ENCODE assay signal across 8 cellular contexts in genomic region chr5:6766558-6767191, GRCh38. TPM values are rescaled to one million over a fixed set of nuclear protein-coding genes. Genes with fewer than 3 reads are reported as not detected.
DNase-seq lines count a peak whose midpoint lies in the region; ATAC-seq and TF ChIP-seq lines count a peak whose summit lies in the region.

No MANE protein-coding gene starts in this region.

- no peaks in the 10 kb centered on the region for H3K36me3 ChIP-seq in prostate gland

- peak; percentile 81 for ATAC-seq in activated CD8-positive, alpha-beta T cell treated with anti-CD3 and anti-CD28 coated beads for 36 hours
- ATAC-seq in GM21526 (IDR thresholded peaks at IDR 0.05; ENCODE audit: low FRiP score, unreplicated experiment) (no peak), HG03342 (IDR thresholded peaks at IDR 0.05; ENCODE audit: unreplicated experiment) (no peak)

- 35% methylated on average over 13 of the region's 15 CpGs for WGBS in prostate gland

- intact Hi-C loops in CD14-positive monocyte (cut with micrococcal nuclease): loop anchor here (5.0 to 10.0 kb wide), 3 partner anchors 71 to 1048 kb away; no protein-coding TSS in a partner anchor
- intact Hi-C loops in activated CD8-positive, alpha-beta T cell treated with anti-CD3 and anti-CD28 coated beads for 36 hours (cut with micrococcal nuclease): no loop called here
- intact Hi-C loops in prostate gland (cut with DNase I): loop anchor here (10.0 kb wide), 2 partner anchors 978 to 1088 kb away; partner anchors contain the start of gene CFAP90

- H3K9me3 Mint-ChIP-seq in CD14-positive monocyte (peaks cover 0 to 2% (median 0%) of the 10 kb centered on the region in 7 donors), HFFc6 (no peaks in the 10 kb centered on the region)
- no peaks in the 10 kb centered on the region for H3K9me3 Mint-ChIP-seq in activated CD8-positive, alpha-beta T cell treated with anti-CD3 and anti-CD28 coated beads for 36 hours

- POLR2A ChIA-PET in activated CD8-positive, alpha-beta T cell treated with anti-CD3 and anti-CD28 coated beads for 36 hours (lab: Charles Lee): interaction anchor here (1.1 kb wide), 1 partner anchor 18 kb away, joined by 3 read pairs; no protein-coding TSS in a partner anchor

- DNase-seq in CD14-positive monocyte (ENCODE audit: low spot score) (peak; percentile 98), HFFc6 (peak; percentile 63), NCI-H345 (lab: John Stamatoyannopoulos, UW) (peak; percentile 93), fibroblast of pulmonary artery (ENCODE audit: low read depth) (peak; percentile 51), prostate gland (ENCODE audit: low spot score) (peak; percentile 88)
- DNase-seq in activated CD8-positive, alpha-beta T cell treated with anti-CD3 and anti-CD28 coated beads for 36 hours: peak; percentile 76

- TF ChIP-seq CTCF in CD14-positive monocyte (IDR thresholded peaks at IDR 0.05) (no peak), HFFc6 (IDR thresholded peaks at IDR 0.05) (no peak), fibroblast of pulmonary artery (IDR thresholded peaks at IDR 0.05; ENCODE audit: low read length, missing control alignments) (no peak), prostate gland (IDR thresholded peaks at IDR 0.05) (no peak)
- TF ChIP-seq CTCF in activated CD8-positive, alpha-beta T cell treated with anti-CD3 and anti-CD28 coated beads for 36 hours (IDR thresholded peaks at IDR 0.05): no peak

- H3K27me3 ChIP-seq in prostate gland (replicated peaks; ENCODE audit: insufficient read depth): no peaks in the 10 kb centered on the region

- CTCF ChIA-PET in activated CD8-positive, alpha-beta T cell treated with anti-CD3 and anti-CD28 coated beads for 36 hours (lab: Charles Lee): interaction anchor here (0.6 to 1.2 kb wide), 11 partner anchors 8 to 988 kb away, joined by 3 to 7 read pairs (median 3); no protein-coding TSS in a partner anchor

- TF ChIP-seq POLR2A in prostate gland (IDR thresholded peaks at IDR 0.05): no peak

- H3K27ac Mint-ChIP-seq in CD14-positive monocyte (peak overlapping the region; percentile 90 to 97 (median 94)), HFFc6 (peak overlapping the region; percentile 26; the same call in 1 of the 2 replicates)
- no peak overlapping the region for H3K27ac Mint-ChIP-seq in activated CD8-positive, alpha-beta T cell treated with anti-CD3 and anti-CD28 coated beads for 36 hours

- peak overlapping the region in 1 of 2 donors; percentile 34 for H3K27ac ChIP-seq in prostate gland

- H3K36me3 Mint-ChIP-seq in CD14-positive monocyte: peaks cover 0 to 2% of the 10 kb centered on the region in 2 donors
- no peaks in the 10 kb centered on the region for H3K36me3 Mint-ChIP-seq in HFFc6 (ENCODE audit: low read depth)
- H3K36me3 Mint-ChIP-seq in activated CD8-positive, alpha-beta T cell treated with anti-CD3 and anti-CD28 coated beads for 36 hours (ENCODE audit: low read depth): no peaks in the 10 kb centered on the region

- H3K27me3 Mint-ChIP-seq in CD14-positive monocyte (ENCODE audit: low read depth in 3 of 3) (peaks cover 0 to 3% (median 3%) of the 10 kb centered on the region in 3 donors), HFFc6 (ENCODE audit: insufficient read depth) (peaks cover 2% of the 10 kb centered on the region)
- H3K27me3 Mint-ChIP-seq in activated CD8-positive, alpha-beta T cell treated with anti-CD3 and anti-CD28 coated beads for 36 hours: peaks cover 2% of the 10 kb centered on the region

- no peaks in the 10 kb centered on the region for H3K4me1 ChIP-seq in prostate gland (replicated peaks)

- H3K4me3 Mint-ChIP-seq in CD14-positive monocyte (peak overlapping the region; percentile 60 to 78), HFFc6 (no peak overlapping the region)
- no peak overlapping the region for H3K4me3 Mint-ChIP-seq in activated CD8-positive, alpha-beta T cell treated with anti-CD3 and anti-CD28 coated beads for 36 hours

- no peaks in the 10 kb centered on the region for H3K9me3 ChIP-seq in prostate gland

- H3K4me1 Mint-ChIP-seq in CD14-positive monocyte (peaks cover 26% of the 10 kb centered on the region), HFFc6 (ENCODE audit: low read depth) (peaks cover 14% of the 10 kb centered on the region)
- peaks cover 12% of the 10 kb centered on the region for H3K4me1 Mint-ChIP-seq in activated CD8-positive, alpha-beta T cell treated with anti-CD3 and anti-CD28 coated beads for 36 hours (ENCODE audit: low read depth)

- H3K4me3 ChIP-seq in fibroblast of pulmonary artery (replicated peaks; ENCODE audit: low read depth, low read length) (no peak overlapping the region), prostate gland (no peak overlapping the region)

RNA-seq across cellular contexts. Expression of gene TENT4A, which starts 53.4 kb away (rescaled TPM):
- polyA plus RNA-seq in CD14-positive monocyte: under 1 TPM; 0.17 to 0.44 TPM
- total RNA-seq in HFFc6 (2021; fragmentation: NEBNext Ultra II Directional; extraction: Animal tissue kit (Norgen Biotek cat#: 25700)): 10 to 100 TPM; 19.8 to 23.8 (median 21.7) TPM
- total RNA-seq in activated CD8-positive, alpha-beta T cell treated with anti-CD3 and anti-CD28 coated beads for 36 hours: 10 to 100 TPM; 50.6 to 51.9 TPM
- 10 to 100 TPM; 12.9 to 40.4 TPM for total RNA-seq in prostate gland

Comparison
In these comparisons a context has a peak if more than half of its experiments do, and no peak if none do; other contexts are left out.
1. H3K4me3 Mint-ChIP-seq: peak in CD14-positive monocyte (2 of 2); none in HFFc6 (single experiment) and activated CD8-positive, alpha-beta T cell treated with anti-CD3 and anti-CD28 coated beads for 36 hours (single experiment).
2. Peak in every context shown above with its lines, with median percentiles within 50 percentile points of each other: DNase-seq.